In the genomic region with DNA sequence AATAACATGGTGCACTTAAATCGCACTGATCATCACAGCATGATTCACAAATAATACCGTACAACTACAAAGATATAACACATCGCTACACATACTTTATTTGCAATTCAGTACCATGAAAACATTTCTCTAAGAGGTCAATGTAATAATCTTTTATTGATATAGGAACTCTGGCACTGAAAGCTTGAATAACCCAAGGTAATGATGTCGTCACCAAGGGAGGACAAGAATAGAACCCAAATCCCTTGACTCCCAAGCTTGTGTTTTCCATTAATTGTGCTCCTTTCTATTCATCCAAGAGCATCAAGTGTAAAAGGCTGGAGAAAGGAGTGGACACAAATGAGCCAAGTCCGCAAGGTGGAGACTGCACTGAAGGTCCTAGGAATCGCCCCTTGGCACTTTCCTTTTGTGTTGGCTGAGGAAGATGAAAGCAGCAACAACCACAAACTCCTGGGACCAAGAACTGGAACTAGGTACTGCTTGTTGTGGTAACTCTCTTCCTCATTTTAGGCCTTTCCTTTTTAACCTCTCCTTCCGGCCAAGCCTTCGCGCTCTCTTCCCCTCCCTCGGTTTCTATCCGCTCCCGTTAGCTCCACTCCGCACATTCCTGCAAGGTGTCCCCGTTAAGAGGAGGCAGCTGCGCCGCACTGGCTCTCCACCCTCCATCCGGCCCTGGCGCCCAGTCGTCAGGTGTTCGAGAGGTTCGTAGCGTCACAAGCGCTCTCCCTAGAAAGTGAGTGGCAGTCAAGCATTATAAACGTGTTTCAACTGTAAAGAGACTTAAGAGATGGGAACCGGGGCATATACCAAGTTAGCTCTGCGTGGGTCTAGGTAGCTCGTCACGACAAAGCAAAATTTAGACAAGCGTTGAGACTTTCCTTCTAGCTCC, we compare ENCODE assay signal across 8 cellular contexts.
DNase-seq lines count a peak whose midpoint lies in the region; ATAC-seq and TF ChIP-seq lines count a peak whose summit lies in the region.

No MANE protein-coding gene starts in this region.

- H3K4me3 ChIP-seq in WI38 (ENCODE audit: low read depth, low read length) (peak overlapping the region; percentile 93), fibroblast of mammary gland (ENCODE audit: control insufficient read depth, low read depth, low read length) (peak overlapping the region; percentile 84)

- peak overlapping the region; percentile 96 for H3K4me3 Mint-ChIP-seq in nephron progenitor cell

- peak; percentile 48 to 49 for DNase-seq in stimulated activated CD4-positive, alpha-beta T cell treated with anti-CD3 and anti-CD28 coated beads, Interleukin-4, amount 100 ng/mL, for 48 hours (ENCODE audit: low read depth in 2 of 2)
- DNase-seq in stimulated activated CD4-positive, alpha-beta T cell treated with anti-CD3 and anti-CD28 coated beads, Interleukin-1b, Interleukin-23, amount 100 ng/mL, for 48 hours, result no peak
- DNase-seq in NCI-H1436 (lab: John Stamatoyannopoulos, UW), result peak; percentile 70
- DNase-seq in fibroblast of mammary gland (ENCODE audit: low read depth), result no peak
- peak; percentile 59 for DNase-seq in nephron progenitor cell
- no peak for DNase-seq in activated effector memory CD4-positive, alpha-beta T cell treated with Interleukin-2 at 50 U/mL for 16 hours

- TF ChIP-seq CTCF in WI38 (IDR thresholded peaks at IDR 0.05; ENCODE audit: low read depth, low read length), result no peak
- no peak for TF ChIP-seq CTCF in fibroblast of mammary gland (conservative IDR thresholded peaks at IDR 0.05; ENCODE audit: control insufficient read depth, insufficient read depth, low read depth, low read length)
- no peak for TF ChIP-seq CTCF in nephron progenitor cell (IDR thresholded peaks at IDR 0.05)

- ATAC-seq in HG02610 (IDR thresholded peaks at IDR 0.05; ENCODE audit: unreplicated experiment), result peak; percentile 33

- H3K36me3 Mint-ChIP-seq in nephron progenitor cell (ENCODE audit: low read depth), result no peaks in the 10 kb centered on the region

- peaks cover 26% of the 10 kb centered on the region for H3K4me1 Mint-ChIP-seq in nephron progenitor cell

- peaks cover 24% of the 10 kb centered on the region for H3K27me3 Mint-ChIP-seq in nephron progenitor cell (ENCODE audit: low read depth, poor library complexity)

- H3K27ac Mint-ChIP-seq in nephron progenitor cell, result peak overlapping the region; percentile 99

- no peaks in the 10 kb centered on the region for H3K9me3 Mint-ChIP-seq in nephron progenitor cell

Comparison
In these comparisons a context has a peak if more than half of its experiments do, and no peak if none do; other contexts are left out.
1. DNase-seq: peak in stimulated activated CD4-positive, alpha-beta T cell treated with anti-CD3 and anti-CD28 coated beads, Interleukin-4, amount 100 ng/mL, for 48 hours (2 of 2), NCI-H1436 (single experiment) and nephron progenitor cell (single experiment); none in stimulated activated CD4-positive, alpha-beta T cell treated with anti-CD3 and anti-CD28 coated beads, Interleukin-1b, Interleukin-23, amount 100 ng/mL, for 48 hours (single experiment), fibroblast of mammary gland (single experiment) and activated effector memory CD4-positive, alpha-beta T cell treated with Interleukin-2 at 50 U/mL for 16 hours (single experiment).